In genomic region chr2:85440736-85441135, GRCh38 we compare ENCODE assay signal across 24 cellular contexts. TPM values are rescaled to one million over a fixed set of nuclear protein-coding genes. Genes with fewer than 3 reads are reported as not detected.
"Had no signal": no experiment of that assay in that cellular context is flagged by ENCODE, and none has a peak within 500 bp of the region (broad histone marks: within the 10 kb centered on the region; RNA-seq: fewer than 3 reads in every experiment).

No MANE protein-coding gene starts in this region.

- FAIRE-seq: islet of Langerhans had no signal

- H3K9me3 Mint-ChIP-seq: memory B cell; mesothelial cell of epicardium; natural killer cell; neural crest cell; stimulated activated effector memory CD8-positive, alpha-beta T cell treated with anti-CD3 and anti-CD28 coated beads, Interleukin-12 subunit alpha, Interleukin-12 subunit beta, amount 100 ng/mL, for 72 hours had no signal

- H3K27ac Mint-ChIP-seq: memory B cell, mesothelial cell of epicardium, natural killer cell had no signal

- H3K9me3 ChIP-seq: gastrocnemius medialis, heart right ventricle, lower lobe of right lung, ovary, suprapubic skin, tibial artery, upper lobe of left lung, uterus had no signal

- H3K36me3 Mint-ChIP-seq: memory B cell, mesothelial cell of epicardium, natural killer cell had no signal

- H3K4me3 ChIP-seq: dorsolateral prefrontal cortex, gastrocnemius medialis, heart right ventricle, lower lobe of right lung, ovary, smooth muscle cell, suprapubic skin, tibial artery, upper lobe of left lung, uterus had no signal

- H3K36me3 ChIP-seq: gastrocnemius medialis, heart right ventricle, lower lobe of right lung, ovary, suprapubic skin, tibial artery, upper lobe of left lung, uterus had no signal

- H3K4me2 ChIP-seq: smooth muscle cell had no signal

- H3K27ac ChIP-seq: gastrocnemius medialis, heart right ventricle, lower lobe of right lung, ovary, suprapubic skin, tibial artery, upper lobe of left lung, uterus had no signal

- DNase-seq: cortex of kidney; dorsolateral prefrontal cortex; effector CD8-positive, alpha-beta T cell; gastrocnemius medialis; heart right ventricle; hypothalamus; lower lobe of right lung; natural killer cell; nucleus accumbens; ovary; right cardiac atrium; stimulated activated CD4-positive, alpha-beta T cell treated with anti-CD3 and anti-CD28 coated beads, Interleukin-4, amount 100 ng/mL, for 1 hour; stimulated activated naive CD8-positive, alpha-beta T cell treated with anti-CD3 and anti-CD28 coated beads, Interleukin-15, Interleukin-2, amounts not matched to agents 100 U/mL and 50 U/mL, for 24 hours; tibial artery; upper lobe of left lung; uterus had no signal

- H3K27me3 Mint-ChIP-seq: memory B cell had no signal

- H3K27me3 ChIP-seq: dorsolateral prefrontal cortex, gastrocnemius medialis, heart right ventricle, ovary, suprapubic skin, tibial artery, upper lobe of left lung, uterus had no signal

- H3K4me3 Mint-ChIP-seq: memory B cell, mesothelial cell of epicardium, natural killer cell, neural crest cell had no signal

RNA-seq across cellular contexts. Expression of gene SH2D6, which starts 22.2 kb away (rescaled TPM):
- total RNA-seq: posterior vena cava, smooth muscle cell, suprapubic skin, uterus had no signal
- polyA plus RNA-seq: smooth muscle cell had no signal
